In genomic region chr5:8456846-8457186, GRCh38 we compare ENCODE assay signal across 8 cellular contexts.
A peak's percentile ranks its signal among the peaks of the same experiment; 100 is the strongest.
DNase-seq lines count a peak whose midpoint lies in the region; ATAC-seq and TF ChIP-seq lines count a peak whose summit lies in the region.

No MANE protein-coding gene starts in this region.

- H3K27me3 Mint-ChIP-seq in activated CD4-positive, alpha-beta memory T cell treated with anti-CD3 and anti-CD28 coated beads for 36 hours = no peaks in the 10 kb centered on the region
- H3K27me3 Mint-ChIP-seq in stimulated activated naive B cell treated with anti-CD40 and anti-IgM and Interleukin-4, amounts not matched to agents 10 μg/mL and 1 μg/mL and 100 μg/mL, for 72 hours = no peaks in the 10 kb centered on the region

- CTCF ChIA-PET in activated CD4-positive, alpha-beta memory T cell treated with anti-CD3 and anti-CD28 coated beads for 36 hours (lab: Charles Lee) = no interaction called here

- no peaks in the 10 kb centered on the region for H3K36me3 Mint-ChIP-seq in activated CD4-positive, alpha-beta memory T cell treated with anti-CD3 and anti-CD28 coated beads for 36 hours
- peaks cover 6 to 10% of the 10 kb centered on the region in 2 donors for H3K36me3 Mint-ChIP-seq in stimulated activated naive B cell treated with anti-CD40 and anti-IgM and Interleukin-4, amounts not matched to agents 10 μg/mL and 1 μg/mL and 100 μg/mL, for 72 hours

- TF ChIP-seq CTCF in gastroesophageal sphincter (IDR thresholded peaks at IDR 0.05) = no peak

- peaks cover 5% of the 10 kb centered on the region for H3K9me3 Mint-ChIP-seq in activated CD4-positive, alpha-beta memory T cell treated with anti-CD3 and anti-CD28 coated beads for 36 hours
- no peaks in the 10 kb centered on the region for H3K9me3 Mint-ChIP-seq in stimulated activated naive B cell treated with anti-CD40 and anti-IgM and Interleukin-4, amounts not matched to agents 10 μg/mL and 1 μg/mL and 100 μg/mL, for 72 hours

- H3K4me1 ChIP-seq in gastroesophageal sphincter = peaks cover 0 to 25% (median 0%) of the 10 kb centered on the region in 3 donors

- peaks cover 3 to 15% of the 10 kb centered on the region in 2 donors for H3K36me3 ChIP-seq in gastroesophageal sphincter

- H3K27me3 ChIP-seq in gastroesophageal sphincter = no peaks in the 10 kb centered on the region

- H3K9me3 ChIP-seq in gastroesophageal sphincter = no peaks in the 10 kb centered on the region

- no peak for ATAC-seq in gastroesophageal sphincter
- no peak for ATAC-seq in stimulated activated naive B cell treated with anti-CD40 and anti-IgM and Interleukin-4, amounts not matched to agents 10 μg/mL and 1 μg/mL and 100 μg/mL, for 72 hours (replicated peaks)

- peak overlapping the region; percentile 75 for H3K4me3 Mint-ChIP-seq in activated CD4-positive, alpha-beta memory T cell treated with anti-CD3 and anti-CD28 coated beads for 36 hours
- H3K4me3 Mint-ChIP-seq in stimulated activated naive B cell treated with anti-CD40 and anti-IgM and Interleukin-4, amounts not matched to agents 10 μg/mL and 1 μg/mL and 100 μg/mL, for 72 hours = peak overlapping the region; percentile 85 to 90

- intact Hi-C loops in activated CD4-positive, alpha-beta memory T cell treated with anti-CD3 and anti-CD28 coated beads for 36 hours (cut with micrococcal nuclease) = loop anchor here (10.0 kb wide), 1 partner anchor 582 kb away; no protein-coding TSS in a partner anchor

- 65 to 69% methylated on average over 5 of the region's 5 CpGs for WGBS in gastroesophageal sphincter (ENCODE audit: low coverage in 1 of 2), 2 donors

- H3K4me3 ChIP-seq in gastroesophageal sphincter = peak overlapping the region in 1 of 2 donors; percentile 87

- DNase-seq in NCI-H510A treated with DMSO at 0.1 percent for 48 hours (lab: John Stamatoyannopoulos, UW) = peak; percentile 55
- DNase-seq in NCI-H510A (lab: John Stamatoyannopoulos, UW) = no peak
- DNase-seq in activated CD4-positive, alpha-beta memory T cell treated with anti-CD3 and anti-CD28 coated beads for 36 hours = no peak
- no peak for DNase-seq in stimulated activated naive B cell treated with anti-CD40 and anti-IgM and Interleukin-4, amounts not matched to agents 10 μg/mL and 1 μg/mL and 100 μg/mL, for 72 hours
- no peak for DNase-seq in activated CD4-positive, CD25-positive, alpha-beta regulatory T cell treated with anti-CD3 and anti-CD28 coated beads, Interleukin-2, amount 50 U/mL, for 72 hours
- DNase-seq in NCI-H2171 treated with DMSO at 0.1 percent for 48 hours (lab: John Stamatoyannopoulos, UW) = no peak
- no peak for DNase-seq in T1000 (lab: John Stamatoyannopoulos, UW)

- POLR2A ChIA-PET in activated CD4-positive, alpha-beta memory T cell treated with anti-CD3 and anti-CD28 coated beads for 36 hours (lab: Charles Lee) = no interaction called here

- no peak for TF ChIP-seq EP300 in gastroesophageal sphincter (IDR thresholded peaks at IDR 0.05)

- peak overlapping the region; percentile 56 for H3K27ac Mint-ChIP-seq in activated CD4-positive, alpha-beta memory T cell treated with anti-CD3 and anti-CD28 coated beads for 36 hours
- H3K27ac Mint-ChIP-seq in stimulated activated naive B cell treated with anti-CD40 and anti-IgM and Interleukin-4, amounts not matched to agents 10 μg/mL and 1 μg/mL and 100 μg/mL, for 72 hours = peak overlapping the region; percentile 95

- H3K4me1 Mint-ChIP-seq in activated CD4-positive, alpha-beta memory T cell treated with anti-CD3 and anti-CD28 coated beads for 36 hours (ENCODE audit: low read depth) = peaks cover 3% of the 10 kb centered on the region
- H3K4me1 Mint-ChIP-seq in stimulated activated naive B cell treated with anti-CD40 and anti-IgM and Interleukin-4, amounts not matched to agents 10 μg/mL and 1 μg/mL and 100 μg/mL, for 72 hours = peaks cover 4 to 8% of the 10 kb centered on the region in 2 donors

- TF ChIP-seq POLR2A in gastroesophageal sphincter (IDR thresholded peaks at IDR 0.05) = no peak

- peak overlapping the region; percentile 52 to 90 (median 86) for H3K27ac ChIP-seq in gastroesophageal sphincter
